Comparison of ENCODE assay signal across 9 cellular contexts in genomic region chr2:20381457-20381856, GRCh38. TPM values are rescaled to one million over a fixed set of nuclear protein-coding genes. Genes with fewer than 3 reads are reported as not detected.
DNase-seq lines count a peak whose midpoint lies in the region; ATAC-seq, FAIRE-seq and TF ChIP-seq lines count a peak whose summit lies in the region.
"Had no signal": no experiment of that assay in that cellular context is flagged by ENCODE, and none has a peak within 500 bp of the region (broad histone marks: within the 10 kb centered on the region; RNA-seq: fewer than 3 reads in every experiment).

No MANE protein-coding gene starts in this region.

- no peaks in the 10 kb centered on the region for H3K36me3 Mint-ChIP-seq in activated T-cell treated with anti-CD3 and anti-CD28 coated beads, Interleukin-2, amount 50 U/mL, for 4 hours (ENCODE audit: insufficient read depth)

- H3K4me3 Mint-ChIP-seq in activated T-cell treated with anti-CD3 and anti-CD28 coated beads, Interleukin-2, amount 50 U/mL, for 4 hours: no peak overlapping the region
- H3K4me3 Mint-ChIP-seq: B cell had no signal

- CTCF ChIA-PET in K562 (lab: Yijun Ruan, JAX; ENCODE audit: low intra/inter-chr PET ratio): interaction anchor here (0.6 kb wide), 1 partner anchor 273 kb away, joined by 3 read pairs; no protein-coding TSS in a partner anchor

- peaks cover 5 to 12% of the 10 kb centered on the region in 2 experiments; a peak in 2 of 5 replicates for H3K4me1 ChIP-seq in K562 (replicated peaks in 1 of 2; ENCODE audit: control insufficient read depth in 2 of 2, insufficient read depth in 2 of 2, low read length in 2 of 2)

- in situ Hi-C loops in K562 (cut with MboI): no loop called here

- no TSS peak for BruUV-seq in K562 (replicated peaks; lab: Mats Ljungman, UMichigan)

- H4K20me1 ChIP-seq in K562 (replicated peaks; ENCODE audit: control insufficient read depth, insufficient read depth, low read length): no peaks in the 10 kb centered on the region; the same call in 1 of the 2 replicates

- H3K9ac ChIP-seq in K562 (ENCODE audit: insufficient read depth in 1 of 2, low read depth in 2 of 2, low read length in 2 of 2): no peak overlapping the region

- ATAC-seq in K562: no peak
- no peak for ATAC-seq in GM21381 (IDR thresholded peaks at IDR 0.05; ENCODE audit: unreplicated experiment)
- no peak for ATAC-seq in GM18909 (IDR thresholded peaks at IDR 0.05; ENCODE audit: poor library complexity, unreplicated experiment)
- ATAC-seq in activated T-cell treated with anti-CD3 and anti-CD28 coated beads, Interleukin-2, amount 50 U/mL, for 4 hours: no peak

- intact Hi-C loops in K562 (cut with micrococcal nuclease): no loop called here

- no peaks in the 10 kb centered on the region for H3K9me3 ChIP-seq in K562 (replicated peaks; ENCODE audit: control insufficient read depth, insufficient read depth, low read depth, low read length)

- H3K4me1 Mint-ChIP-seq in activated T-cell treated with anti-CD3 and anti-CD28 coated beads, Interleukin-2, amount 50 U/mL, for 4 hours (ENCODE audit: low read depth): no peaks in the 10 kb centered on the region
- H3K4me1 Mint-ChIP-seq: B cell had no signal

- no peak for FAIRE-seq in K562 (lab: Jason Lieb, UNC)

- H3K27ac ChIP-seq in K562 (ENCODE audit: extremely low read depth, low read depth, low read length): no peak overlapping the region

- DNase-seq in AG10803 (ENCODE audit: low read depth) (peak; percentile 41), NCI-H1694 treated with DMSO at 0.1 percent for 48 hours (lab: John Stamatoyannopoulos, UW) (peak; percentile 75), K562 (ENCODE audit: extremely low read depth in 1 of 4, low spot score in 3 of 4) (peak in 1 of 4 experiments; percentile 46), iris pigment epithelial cell (ENCODE audit: low read depth) (peak; percentile 54), RKO (ENCODE audit: low spot score) (no peak)
- no peak for DNase-seq in activated T-cell treated with anti-CD3 and anti-CD28 coated beads, Interleukin-2, amount 50 U/mL, for 4 hours

- POLR2A ChIA-PET in K562 (lab: Yijun Ruan, JAX): interaction anchor here (0.6 to 1.9 kb wide), 3 partner anchors 9 to 262 kb away, joined by 3 to 7 read pairs (median 3); no protein-coding TSS in a partner anchor

- TF ChIP-seq EP300 in K562 (IDR thresholded peaks at IDR 0.05; ENCODE audit: low read length): no peak

- no peak for TF ChIP-seq POLR2A in K562 (conservative IDR thresholded peaks at IDR 0.05)

- no peak for TF ChIP-seq RAD21 in K562 (CRISPR knock-in tag; conservative IDR thresholded peaks at IDR 0.05 in 1 of 2, IDR thresholded peaks at IDR 0.05 in 1 of 2)

- WGBS in K562 (ENCODE audit: insufficient coverage, low coverage, missing lambda C conversion rate): 8% methylated on average over 2 of the region's 2 CpGs

- H3K9me1 ChIP-seq in K562 (ENCODE audit: control insufficient read depth, insufficient read depth, low read length): no peaks in the 10 kb centered on the region

- H3K4me3 ChIP-seq in AG10803 (ENCODE audit: low read length) (no peak overlapping the region), K562 (no peak overlapping the region)

- H3K36me3 ChIP-seq in K562 (ENCODE audit: control insufficient read depth, insufficient read depth, low read length): no peaks in the 10 kb centered on the region

- no peaks in the 10 kb centered on the region for H3K9me3 Mint-ChIP-seq in activated T-cell treated with anti-CD3 and anti-CD28 coated beads, Interleukin-2, amount 50 U/mL, for 4 hours

- no peak for TF ChIP-seq CTCF in AG10803 (conservative IDR thresholded peaks at IDR 0.05; ENCODE audit: low read length)
- TF ChIP-seq CTCF in K562 (IDR thresholded peaks at IDR 0.05 in 2 of 3, conservative IDR thresholded peaks at IDR 0.05 in 1 of 3; ENCODE audit: insufficient read depth in 2 of 3, low read depth in 1 of 3, low read length in 3 of 3): no peak

- H3K79me2 ChIP-seq in K562 (ENCODE audit: control insufficient read depth, insufficient read depth, low read length): no peaks in the 10 kb centered on the region

- peaks cover 0 to 13% of the 10 kb centered on the region in 2 experiments; a peak in 1 of 5 replicates for H3K27me3 ChIP-seq in K562 (ENCODE audit: control insufficient read depth in 2 of 2, insufficient read depth in 2 of 2, low read length in 2 of 2)

- no peak overlapping the region for H2AFZ ChIP-seq in K562 (ENCODE audit: low read depth, low read length)

- no peak overlapping the region for H3K4me2 ChIP-seq in K562 (ENCODE audit: insufficient read depth, low read length)

- H3K27me3 Mint-ChIP-seq in activated T-cell treated with anti-CD3 and anti-CD28 coated beads, Interleukin-2, amount 50 U/mL, for 4 hours (ENCODE audit: low read depth): peaks cover 2% of the 10 kb centered on the region

TF ChIP-seq in K562, 482 proteins besides CTCF, POLR2A, EP300 and RAD21 (continues in another document):
- TF ChIP-seq BRCA1 (IDR thresholded peaks at IDR 0.05) (no peak), BRCA1 (CRISPR knock-in tag; IDR thresholded peaks at IDR 0.05) (no peak), ZNF239 (CRISPR knock-in tag; IDR thresholded peaks at IDR 0.05) (peak; percentile 62; the same call in 1 of the 2 replicates), ZNF75A (CRISPR knock-in tag; IDR thresholded peaks at IDR 0.05) (no peak), FOSL1 (tag; conservative IDR thresholded peaks at IDR 0.05) (no peak), HMGN3 (IDR thresholded peaks at IDR 0.05; ENCODE audit: borderline replicate concordance, extremely low read depth, insufficient read length, low read depth, low read length) (no peak), TBP (optimal IDR thresholded peaks at IDR 0.05; ENCODE audit: low read depth, low read length) (no peak), CEBPB (tag; IDR thresholded peaks at IDR 0.05) (no peak), ZNF347 (CRISPR knock-in tag; IDR thresholded peaks at IDR 0.05; ENCODE audit: low read depth) (no peak), ZZZ3 (IDR thresholded peaks at IDR 0.05) (no peak), NRF1 (conservative IDR thresholded peaks at IDR 0.05 in 1 of 2, IDR thresholded peaks at IDR 0.05 in 1 of 2) (peak in 1 of 2 experiments; percentile 36; a peak in 2 of 4 replicates), TBL1XR1 (IDR thresholded peaks at IDR 0.05; ENCODE audit: low read length in 2 of 2) (no peak)
- TF ChIP-seq, protein P1, sequence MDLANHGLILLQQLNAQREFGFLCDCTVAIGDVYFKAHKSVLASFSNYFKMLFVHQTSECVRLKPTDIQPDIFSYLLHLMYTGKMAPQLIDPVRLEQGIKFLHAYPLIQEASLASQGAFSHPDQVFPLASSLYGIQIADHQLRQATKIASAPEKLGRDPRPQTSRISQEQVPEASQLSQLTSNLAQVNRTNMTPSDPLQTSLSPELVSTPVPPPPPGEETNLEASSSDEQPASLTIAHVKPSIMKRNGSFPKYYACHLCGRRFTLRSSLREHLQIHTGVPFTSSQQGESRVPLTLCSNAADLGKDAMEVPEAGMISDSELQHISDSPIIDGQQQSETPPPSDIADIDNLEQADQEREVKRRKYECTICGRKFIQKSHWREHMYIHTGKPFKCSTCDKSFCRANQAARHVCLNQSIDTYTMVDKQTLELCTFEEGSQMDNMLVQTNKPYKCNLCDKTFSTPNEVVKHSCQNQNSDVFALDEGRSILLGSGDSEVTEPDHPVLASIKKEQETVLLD (IDR thresholded peaks at IDR 0.05): no peak
- TF ChIP-seq, protein P2, sequence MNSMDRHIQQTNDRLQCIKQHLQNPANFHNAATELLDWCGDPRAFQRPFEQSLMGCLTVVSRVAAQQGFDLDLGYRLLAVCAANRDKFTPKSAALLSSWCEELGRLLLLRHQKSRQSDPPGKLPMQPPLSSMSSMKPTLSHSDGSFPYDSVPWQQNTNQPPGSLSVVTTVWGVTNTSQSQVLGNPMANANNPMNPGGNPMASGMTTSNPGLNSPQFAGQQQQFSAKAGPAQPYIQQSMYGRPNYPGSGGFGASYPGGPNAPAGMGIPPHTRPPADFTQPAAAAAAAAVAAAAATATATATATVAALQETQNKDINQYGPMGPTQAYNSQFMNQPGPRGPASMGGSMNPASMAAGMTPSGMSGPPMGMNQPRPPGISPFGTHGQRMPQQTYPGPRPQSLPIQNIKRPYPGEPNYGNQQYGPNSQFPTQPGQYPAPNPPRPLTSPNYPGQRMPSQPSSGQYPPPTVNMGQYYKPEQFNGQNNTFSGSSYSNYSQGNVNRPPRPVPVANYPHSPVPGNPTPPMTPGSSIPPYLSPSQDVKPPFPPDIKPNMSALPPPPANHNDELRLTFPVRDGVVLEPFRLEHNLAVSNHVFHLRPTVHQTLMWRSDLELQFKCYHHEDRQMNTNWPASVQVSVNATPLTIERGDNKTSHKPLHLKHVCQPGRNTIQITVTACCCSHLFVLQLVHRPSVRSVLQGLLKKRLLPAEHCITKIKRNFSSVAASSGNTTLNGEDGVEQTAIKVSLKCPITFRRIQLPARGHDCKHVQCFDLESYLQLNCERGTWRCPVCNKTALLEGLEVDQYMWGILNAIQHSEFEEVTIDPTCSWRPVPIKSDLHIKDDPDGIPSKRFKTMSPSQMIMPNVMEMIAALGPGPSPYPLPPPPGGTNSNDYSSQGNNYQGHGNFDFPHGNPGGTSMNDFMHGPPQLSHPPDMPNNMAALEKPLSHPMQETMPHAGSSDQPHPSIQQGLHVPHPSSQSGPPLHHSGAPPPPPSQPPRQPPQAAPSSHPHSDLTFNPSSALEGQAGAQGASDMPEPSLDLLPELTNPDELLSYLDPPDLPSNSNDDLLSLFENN (IDR thresholded peaks at IDR 0.05; ENCODE audit: low read depth in 2 of 2, low read length in 2 of 2): no peak

RNA-seq across cellular contexts. Expression of gene PUM2, which starts 30.8 kb away (rescaled TPM):
- 52.0 and 148 TPM in 2 replicates for total RNA-seq in K562 (2011; cell fraction: chromatin; rRNA removed; ENCODE audit: low replicate concordance)
- total RNA-seq in K562 (2011; cell fraction: nucleolus; rRNA removed): 31.0 and 34.6 TPM in 2 replicates
- total RNA-seq in K562 (2011; cell fraction: nucleoplasm; rRNA removed): 58.1 and 92.7 TPM in 2 replicates
- total RNA-seq in K562 (2014; rRNA removed) (14.9 and 18.0 TPM in 2 replicates), K562 (2014; rRNA removed; fragmentation: Illumina TruSeq; extraction: Trizol) (33.3 and 46.5 TPM in 2 replicates), K562 (2015; rRNA removed; fragmentation: Illumina TruSeq; extraction: Trizol) (22.3 and 25.5 TPM in 2 replicates), K562 (2021) (53.3 and 56.7 TPM in 2 replicates)
- polyA plus RNA-seq in K562 (2011; rRNA removed) (55.9 and 61.9 TPM in 2 replicates), K562 (2014; fragmentation: Illumina TruSeq; extraction: Trizol) (32.7 and 35.2 TPM in 2 replicates), K562 (2014; fragmentation: Nextera tagmentation; extraction: Ambion mirVana) (10 to 100 TPM; 13.4 to 15.8 TPM), K562 (2014; rRNA removed) (28.3 and 31.3 TPM in 2 replicates)
- 41.9 and 45.4 TPM in 2 replicates for polyA plus RNA-seq in K562 (2011; cell fraction: cytosol; rRNA removed)
- 33.0 and 42.9 TPM in 2 replicates for polyA plus RNA-seq in K562 (2011; cell fraction: nucleus; rRNA removed)
- 31.0 and 33.6 TPM in 2 replicates for polyA plus RNA-seq in K562 (2012)
- polyA minus RNA-seq in K562 (2011; rRNA and poly(A)+ RNA removed): 215 and 217 TPM in 2 replicates
- 63.1 and 74.2 TPM in 2 replicates for polyA minus RNA-seq in K562 (2011; cell fraction: cytosol; rRNA and poly(A)+ RNA removed)
- polyA minus RNA-seq in K562 (2011; cell fraction: nucleus; rRNA and poly(A)+ RNA removed): 59.4 and 93.3 TPM in 2 replicates
- total RNA-seq in activated T-cell treated with anti-CD3 and anti-CD28 coated beads, Interleukin-2, amount 50 U/mL, for 4 hours: 10 to 100 TPM; 88.1 to 92.6 (median 91.3) TPM

Comparison
In these comparisons a context has a peak if more than half of its experiments do, and no peak if none do; other contexts are left out.
1. DNase-seq: peak in AG10803 (single experiment), NCI-H1694 treated with DMSO at 0.1 percent for 48 hours (single experiment) and iris pigment epithelial cell (single experiment); none in RKO (single experiment) and activated T-cell treated with anti-CD3 and anti-CD28 coated beads, Interleukin-2, amount 50 U/mL, for 4 hours (single experiment).